Comparison of ENCODE assay signal across 28 cellular contexts in genomic region chr16:54944002-54944401, GRCh38. TPM values are rescaled to one million over a fixed set of nuclear protein-coding genes. Genes with fewer than 3 reads are reported as not detected.
"Had no signal": no experiment of that assay in that cellular context is flagged by ENCODE, and none has a peak within 500 bp of the region (broad histone marks: within the 10 kb centered on the region; RNA-seq: fewer than 3 reads in every experiment).

No MANE protein-coding gene starts in this region.

- H3K4me3 ChIP-seq: gastroesophageal sphincter, hepatocyte, ovary, right lobe of liver, tibial nerve had no signal

- H3K4me1 Mint-ChIP-seq: central memory CD8-positive, alpha-beta T cell; memory B cell had no signal

- H3K9me3 Mint-ChIP-seq: activated CD4-positive, alpha-beta memory T cell treated with anti-CD3 and anti-CD28 coated beads for 36 hours; central memory CD8-positive, alpha-beta T cell; T-helper 2 cell treated with Interferon-gamma antibody and Interleukin-4, amounts not matched to agents 5 μg/mL and 100 μg/mL, for 36 hours had no signal

- H3K36me3 Mint-ChIP-seq: activated CD4-positive, alpha-beta memory T cell treated with anti-CD3 and anti-CD28 coated beads for 36 hours; activated naive CD8-positive, alpha-beta T cell; memory B cell had no signal

- H3K36me3 ChIP-seq: gastroesophageal sphincter, ovary, right lobe of liver, tibial nerve had no signal

- H3K4me1 ChIP-seq: right lobe of liver had no signal

- H3K4me3 Mint-ChIP-seq: activated CD4-positive, alpha-beta memory T cell treated with anti-CD3 and anti-CD28 coated beads for 36 hours; activated naive CD8-positive, alpha-beta T cell; central memory CD8-positive, alpha-beta T cell; memory B cell; naive thymus-derived CD4-positive, alpha-beta T cell; T-helper 2 cell treated with Interferon-gamma antibody and Interleukin-4, amounts not matched to agents 5 μg/mL and 100 μg/mL, for 36 hours had no signal

- ATAC-seq: gastroesophageal sphincter; left colon; naive thymus-derived CD4-positive, alpha-beta T cell; right lobe of liver had no signal

- H3K9me3 ChIP-seq: ovary, right lobe of liver had no signal

- H3K27ac ChIP-seq: gastroesophageal sphincter, hepatocyte, ovary, right lobe of liver, tibial nerve, VCaP had no signal

- DNase-seq: activated CD4-positive, alpha-beta memory T cell treated with anti-CD3 and anti-CD28 coated beads for 36 hours; activated CD4-positive, alpha-beta T cell treated with anti-CD3 and anti-CD28 coated beads for 48 hours; activated effector memory CD4-positive, alpha-beta T cell treated with Interleukin-2 at 50 U/mL for 16 hours; activated naive CD4-positive, alpha-beta T cell treated with Interleukin-2 at 50 U/mL for 16 hours; activated T-cell treated with anti-CD3 and anti-CD28 coated beads, Interleukin-2, amount 50 U/mL, for 48 hours; anterior cingulate cortex; kidney; left colon; midbrain; naive thymus-derived CD4-positive, alpha-beta T cell; ovary; right lobe of liver; stimulated activated CD4-positive, alpha-beta T cell treated with anti-CD3 and anti-CD28 coated beads, Interleukin-2, amount 100 ng/mL, for 48 hours; stimulated activated naive CD4-positive, alpha-beta T cell treated with Interleukin-2 at 50 U/mL for 16 hours; T-helper 1 cell had no signal

- H3K27ac Mint-ChIP-seq: activated CD4-positive, alpha-beta memory T cell treated with anti-CD3 and anti-CD28 coated beads for 36 hours; activated naive CD8-positive, alpha-beta T cell; memory B cell; naive thymus-derived CD4-positive, alpha-beta T cell; progenitor cell of endocrine pancreas; T-helper 2 cell treated with Interferon-gamma antibody and Interleukin-4, amounts not matched to agents 5 μg/mL and 100 μg/mL, for 36 hours had no signal

- H3K27me3 ChIP-seq: ovary had no signal

RNA-seq across cellular contexts. Expression of gene IRX5, which starts 13.3 kb away (rescaled TPM):
- total RNA-seq: endothelial cell of umbilical vein, fibroblast of villous mesenchyme, left colon, liver, right lobe of liver, temporal lobe, tibial nerve had no signal
